Comparison of ENCODE assay signal across 18 cellular contexts in the genomic region with DNA sequence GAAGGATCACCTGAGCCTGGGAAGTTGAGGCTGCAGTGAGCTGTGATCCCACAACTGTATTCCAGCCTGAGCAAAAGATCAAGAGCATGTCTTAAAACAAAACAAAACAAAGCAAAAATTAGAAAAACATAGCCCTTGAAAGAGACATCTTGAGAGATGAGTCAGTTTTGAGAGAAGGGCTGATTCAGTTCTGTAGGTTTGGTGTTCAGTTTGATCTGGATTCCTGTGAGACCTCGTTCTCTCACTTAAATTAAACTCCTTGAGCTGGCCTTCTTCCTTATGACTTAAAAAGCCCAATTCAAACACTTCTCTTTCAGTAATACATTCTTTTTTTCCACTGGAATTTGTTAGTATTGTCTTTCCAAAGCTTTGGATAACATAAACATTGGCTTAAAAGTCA.
DNase-seq lines count a peak whose midpoint lies in the region; ATAC-seq, FAIRE-seq and TF ChIP-seq lines count a peak whose summit lies in the region.
"Had no signal": no experiment of that assay in that cellular context is flagged by ENCODE, and none has a peak within 500 bp of the region (broad histone marks: within the 10 kb centered on the region; RNA-seq: fewer than 3 reads in every experiment).

No MANE protein-coding gene starts in this region.

- no peak for TF ChIP-seq POLR2A in breast epithelium (IDR thresholded peaks at IDR 0.05)

- 95 to 98% methylated on average over 1 of the region's 1 CpG for WGBS in pancreas, 2 donors

- CTCF ChIA-PET in MCF 10A (lab: Yijun Ruan, JAX): interaction anchor here (0.9 to 1.1 kb wide), 2 partner anchors 10 to 582 kb away, joined by 3 read pairs; no protein-coding TSS in a partner anchor

- intact Hi-C loops in MCF 10A (cut with micrococcal nuclease) (no loop called here), breast epithelium (cut with DNase I; ENCODE audit: low total_unique reads) (no loop called here), posterior vena cava (cut with DNase I) (no loop called here), pancreas (cut with DNase I) (no loop called here)

- no peak for ATAC-seq in stimulated activated naive B cell treated with anti-CD40 and anti-IgM and Interleukin-4, amounts not matched to agents 10 μg/mL and 1 μg/mL and 100 μg/mL, for 72 hours (replicated peaks)
- ATAC-seq in pancreas: no peak
- ATAC-seq: CD8-positive, alpha-beta T cell; K562; left cardiac atrium had no signal

- H3K79me2 ChIP-seq in astrocyte (ENCODE audit: insufficient read depth, low read length): no peaks in the 10 kb centered on the region

- no peak overlapping the region for H2AFZ ChIP-seq in astrocyte (ENCODE audit: low read depth, low read length)

- H3K27ac ChIP-seq in breast epithelium (no peak overlapping the region), astrocyte (ENCODE audit: low read depth, low read length) (peak overlapping the region; percentile 51), pancreas (no peak overlapping the region)
- H3K27ac ChIP-seq: esophagus squamous epithelium had no signal

- no peaks in the 10 kb centered on the region for H3K36me3 ChIP-seq in breast epithelium
- no peaks in the 10 kb centered on the region for H3K36me3 ChIP-seq in astrocyte (ENCODE audit: insufficient read depth, low read length)
- H3K36me3 ChIP-seq in pancreas: no peaks in the 10 kb centered on the region
- H3K36me3 ChIP-seq: esophagus squamous epithelium had no signal

- no peaks in the 10 kb centered on the region for H4K20me1 ChIP-seq in astrocyte (ENCODE audit: insufficient read depth, low read length)

- H3K4me3 ChIP-seq in breast epithelium: no peak overlapping the region
- no peak overlapping the region for H3K4me3 ChIP-seq in astrocyte (ENCODE audit: insufficient read depth, low read depth, low read length)
- H3K4me3 ChIP-seq in pancreas: no peak overlapping the region
- H3K4me3 ChIP-seq: esophagus squamous epithelium, K562 had no signal

- H3K4me1 ChIP-seq in breast epithelium (no peaks in the 10 kb centered on the region), astrocyte (ENCODE audit: insufficient read depth, low read length) (peaks cover 17% of the 10 kb centered on the region), pancreas (no peaks in the 10 kb centered on the region)

- peaks cover 16% of the 10 kb centered on the region for H3K4me1 Mint-ChIP-seq in MCF 10A (ENCODE audit: insufficient read depth, unreplicated experiment)
- peaks cover 16% of the 10 kb centered on the region for H3K4me1 Mint-ChIP-seq in astrocyte (ENCODE audit: low read depth, unreplicated experiment)
- peaks cover 5% of the 10 kb centered on the region for H3K4me1 Mint-ChIP-seq in glutamatergic neuron (ENCODE audit: low read depth, unreplicated experiment)
- H3K4me1 Mint-ChIP-seq in stimulated activated naive B cell treated with anti-CD40 and anti-IgM and Interleukin-4, amounts not matched to agents 10 μg/mL and 1 μg/mL and 100 μg/mL, for 72 hours: peaks cover 21 to 36% of the 10 kb centered on the region in 2 donors

- peak overlapping the region; percentile 50 for H3K9ac ChIP-seq in astrocyte (ENCODE audit: low read length)

- H3K27me3 ChIP-seq in breast epithelium (no peaks in the 10 kb centered on the region), astrocyte (ENCODE audit: insufficient read depth, low read length) (no peaks in the 10 kb centered on the region), pancreas (no peaks in the 10 kb centered on the region)
- H3K27me3 ChIP-seq: esophagus squamous epithelium had no signal

- peak overlapping the region; percentile 71 for H3K4me2 ChIP-seq in astrocyte (ENCODE audit: low read length)

- H3K27me3 Mint-ChIP-seq in MCF 10A (ENCODE audit: insufficient read depth, unreplicated experiment): no peaks in the 10 kb centered on the region
- H3K27me3 Mint-ChIP-seq in astrocyte (ENCODE audit: low read depth, unreplicated experiment): no peaks in the 10 kb centered on the region
- H3K27me3 Mint-ChIP-seq in glutamatergic neuron (ENCODE audit: unreplicated experiment): no peaks in the 10 kb centered on the region
- H3K27me3 Mint-ChIP-seq in stimulated activated naive B cell treated with anti-CD40 and anti-IgM and Interleukin-4, amounts not matched to agents 10 μg/mL and 1 μg/mL and 100 μg/mL, for 72 hours: no peaks in the 10 kb centered on the region

- no peaks in the 10 kb centered on the region for H3K9me3 Mint-ChIP-seq in MCF 10A (ENCODE audit: unreplicated experiment)
- no peaks in the 10 kb centered on the region for H3K9me3 Mint-ChIP-seq in astrocyte (ENCODE audit: unreplicated experiment)
- H3K9me3 Mint-ChIP-seq in glutamatergic neuron (ENCODE audit: unreplicated experiment): no peaks in the 10 kb centered on the region
- peaks cover 0 to 2% of the 10 kb centered on the region in 2 donors for H3K9me3 Mint-ChIP-seq in stimulated activated naive B cell treated with anti-CD40 and anti-IgM and Interleukin-4, amounts not matched to agents 10 μg/mL and 1 μg/mL and 100 μg/mL, for 72 hours
- H3K9me3 Mint-ChIP-seq: CD8-positive, alpha-beta T cell had no signal

- H3K9me3 ChIP-seq in breast epithelium (no peaks in the 10 kb centered on the region), astrocyte (ENCODE audit: insufficient read depth, low read depth, low read length) (no peaks in the 10 kb centered on the region), pancreas (no peaks in the 10 kb centered on the region)
- H3K9me3 ChIP-seq: esophagus squamous epithelium had no signal

- POLR2A ChIA-PET in MCF 10A (lab: Yijun Ruan, JAX): interaction anchor here (0.7 to 1.4 kb wide), 2 partner anchors 10 to 11 kb away, joined by 3 to 4 read pairs; no protein-coding TSS in a partner anchor

- H3K27ac Mint-ChIP-seq in MCF 10A (ENCODE audit: low read depth, unreplicated experiment): peak overlapping the region; percentile 95
- H3K27ac Mint-ChIP-seq in astrocyte (ENCODE audit: unreplicated experiment): peak overlapping the region; percentile 85
- peak overlapping the region; percentile 91 for H3K27ac Mint-ChIP-seq in glutamatergic neuron (ENCODE audit: unreplicated experiment)
- H3K27ac Mint-ChIP-seq in stimulated activated naive B cell treated with anti-CD40 and anti-IgM and Interleukin-4, amounts not matched to agents 10 μg/mL and 1 μg/mL and 100 μg/mL, for 72 hours: peak overlapping the region; percentile 72
- H3K27ac Mint-ChIP-seq: CD8-positive, alpha-beta T cell had no signal

- FAIRE-seq in astrocyte (lab: Jason Lieb, UNC) (peak; percentile 63), pancreas (lab: Jason Lieb, UNC) (no peak)
- FAIRE-seq: K562 had no signal

- DNase-seq in MCF 10A (ENCODE audit: unreplicated experiment): peak; percentile 32
- DNase-seq in breast epithelium (ENCODE audit: low spot score in 2 of 2): no peak
- DNase-seq in astrocyte (ENCODE audit: low read depth): peak; percentile 72
- DNase-seq in glutamatergic neuron: no peak
- DNase-seq in stimulated activated naive B cell treated with anti-CD40 and anti-IgM and Interleukin-4, amounts not matched to agents 10 μg/mL and 1 μg/mL and 100 μg/mL, for 72 hours: no peak
- DNase-seq in NCI-H2171 treated with DMSO at 0.1 percent for 48 hours (lab: John Stamatoyannopoulos, UW): no peak
- no peak for DNase-seq in posterior vena cava (ENCODE audit: low spot score)
- DNase-seq in pancreas: no peak
- DNase-seq: activated effector memory CD4-positive, alpha-beta T cell treated with anti-CD3 and anti-CD28 coated beads, Interleukin-2, amount 50 U/mL, for 16 hours; anterior cingulate cortex; CD8-positive, alpha-beta T cell; DND-41; esophagus squamous epithelium; left cardiac atrium; NCI-H1048; NCI-H2107; NCI-H748 treated with DMSO at 0.1 percent for 48 hours had no signal

- no peaks in the 10 kb centered on the region for H3K36me3 Mint-ChIP-seq in MCF 10A (ENCODE audit: insufficient read depth, unreplicated experiment)
- H3K36me3 Mint-ChIP-seq in astrocyte (ENCODE audit: low read depth, unreplicated experiment): no peaks in the 10 kb centered on the region
- H3K36me3 Mint-ChIP-seq in glutamatergic neuron (ENCODE audit: unreplicated experiment): no peaks in the 10 kb centered on the region
- peaks cover 4 to 13% of the 10 kb centered on the region in 2 donors for H3K36me3 Mint-ChIP-seq in stimulated activated naive B cell treated with anti-CD40 and anti-IgM and Interleukin-4, amounts not matched to agents 10 μg/mL and 1 μg/mL and 100 μg/mL, for 72 hours
- H3K36me3 Mint-ChIP-seq: CD8-positive, alpha-beta T cell had no signal

- BruUV-seq in MCF 10A (replicated peaks; lab: Mats Ljungman, UMichigan): no TSS peak

- no peak overlapping the region for H3K4me3 Mint-ChIP-seq in MCF 10A (ENCODE audit: unreplicated experiment)
- H3K4me3 Mint-ChIP-seq in astrocyte (ENCODE audit: unreplicated experiment): no peak overlapping the region
- no peak overlapping the region for H3K4me3 Mint-ChIP-seq in glutamatergic neuron (ENCODE audit: unreplicated experiment)
- H3K4me3 Mint-ChIP-seq in stimulated activated naive B cell treated with anti-CD40 and anti-IgM and Interleukin-4, amounts not matched to agents 10 μg/mL and 1 μg/mL and 100 μg/mL, for 72 hours: no peak overlapping the region
- H3K4me3 Mint-ChIP-seq: CD8-positive, alpha-beta T cell had no signal

- no peak for TF ChIP-seq CTCF in MCF 10A (IDR thresholded peaks at IDR 0.05; ENCODE audit: unreplicated experiment)
- no peak for TF ChIP-seq CTCF in breast epithelium (IDR thresholded peaks at IDR 0.05)
- TF ChIP-seq CTCF in astrocyte (IDR thresholded peaks at IDR 0.05; ENCODE audit: insufficient read depth, low read depth, low read length): no peak
- TF ChIP-seq CTCF in glutamatergic neuron (IDR thresholded peaks at IDR 0.05; ENCODE audit: partially characterized antibody, unreplicated experiment): no peak
- no peak for TF ChIP-seq CTCF in pancreas (IDR thresholded peaks at IDR 0.05)

Comparison
In these comparisons a context has a peak if more than half of its experiments do, and no peak if none do; other contexts are left out.
1. DNase-seq: peak in MCF 10A (single experiment) and astrocyte (single experiment); none in breast epithelium (0 of 2), glutamatergic neuron (single experiment), stimulated activated naive B cell treated with anti-CD40 and anti-IgM and Interleukin-4, amounts not matched to agents 10 μg/mL and 1 μg/mL and 100 μg/mL, for 72 hours (single experiment), NCI-H2171 treated with DMSO at 0.1 percent for 48 hours (single experiment), posterior vena cava (single experiment) and pancreas (0 of 6).
2. Peak in every context shown above with its lines, with median percentiles within 50 percentile points of each other: H3K27ac Mint-ChIP-seq.